In the genomic region with DNA sequence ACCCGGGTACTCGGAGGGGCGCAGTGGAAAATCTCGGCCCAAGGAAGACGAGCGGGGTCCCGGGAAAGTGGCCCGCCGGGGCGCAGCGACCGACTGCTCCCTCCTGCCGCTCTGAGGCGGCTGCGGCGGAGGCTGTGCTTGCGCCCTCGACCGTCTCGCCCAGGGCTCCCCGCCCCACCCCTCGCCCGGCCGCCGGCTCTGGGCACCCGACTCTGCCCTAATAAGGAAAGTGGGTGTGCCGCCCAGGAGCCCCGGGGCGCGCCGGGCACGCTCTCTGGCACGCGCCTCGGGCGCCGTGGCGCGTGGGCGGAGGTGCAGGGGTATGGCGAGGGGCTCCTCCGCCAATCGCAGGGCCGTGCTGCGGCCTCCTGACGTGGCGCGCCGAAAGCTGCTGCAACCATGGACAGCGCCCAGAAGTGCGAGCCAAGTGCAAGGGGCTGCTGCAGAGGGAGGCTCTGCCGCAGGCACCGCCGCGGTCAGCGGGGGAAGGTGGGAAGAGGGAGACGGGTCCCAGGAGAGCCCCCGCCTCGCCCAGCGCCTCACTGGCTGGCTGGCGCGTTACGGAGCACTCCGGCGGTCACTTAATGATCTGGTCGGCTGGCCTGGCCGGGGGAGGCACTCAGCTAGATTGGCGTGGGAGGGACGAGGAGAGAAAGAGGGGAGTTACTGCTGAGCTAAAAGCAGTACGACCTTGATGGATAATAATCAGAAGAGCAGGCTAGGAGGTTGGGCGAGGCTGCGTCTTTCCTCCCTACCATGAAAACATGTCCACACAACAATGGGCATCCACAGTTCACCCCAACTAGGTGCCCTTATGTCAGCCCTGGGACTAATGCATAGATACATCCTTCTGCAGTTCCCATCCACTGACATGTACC, we compare ENCODE assay signal across 8 cellular contexts. TPM values are rescaled to one million over a fixed set of nuclear protein-coding genes. Genes with fewer than 3 reads are reported as not detected.
A peak's percentile ranks its signal among the peaks of the same experiment; 100 is the strongest.
DNase-seq lines count a peak whose midpoint lies in the region; ATAC-seq, FAIRE-seq and TF ChIP-seq lines count a peak whose summit lies in the region.

A gene with protein sequence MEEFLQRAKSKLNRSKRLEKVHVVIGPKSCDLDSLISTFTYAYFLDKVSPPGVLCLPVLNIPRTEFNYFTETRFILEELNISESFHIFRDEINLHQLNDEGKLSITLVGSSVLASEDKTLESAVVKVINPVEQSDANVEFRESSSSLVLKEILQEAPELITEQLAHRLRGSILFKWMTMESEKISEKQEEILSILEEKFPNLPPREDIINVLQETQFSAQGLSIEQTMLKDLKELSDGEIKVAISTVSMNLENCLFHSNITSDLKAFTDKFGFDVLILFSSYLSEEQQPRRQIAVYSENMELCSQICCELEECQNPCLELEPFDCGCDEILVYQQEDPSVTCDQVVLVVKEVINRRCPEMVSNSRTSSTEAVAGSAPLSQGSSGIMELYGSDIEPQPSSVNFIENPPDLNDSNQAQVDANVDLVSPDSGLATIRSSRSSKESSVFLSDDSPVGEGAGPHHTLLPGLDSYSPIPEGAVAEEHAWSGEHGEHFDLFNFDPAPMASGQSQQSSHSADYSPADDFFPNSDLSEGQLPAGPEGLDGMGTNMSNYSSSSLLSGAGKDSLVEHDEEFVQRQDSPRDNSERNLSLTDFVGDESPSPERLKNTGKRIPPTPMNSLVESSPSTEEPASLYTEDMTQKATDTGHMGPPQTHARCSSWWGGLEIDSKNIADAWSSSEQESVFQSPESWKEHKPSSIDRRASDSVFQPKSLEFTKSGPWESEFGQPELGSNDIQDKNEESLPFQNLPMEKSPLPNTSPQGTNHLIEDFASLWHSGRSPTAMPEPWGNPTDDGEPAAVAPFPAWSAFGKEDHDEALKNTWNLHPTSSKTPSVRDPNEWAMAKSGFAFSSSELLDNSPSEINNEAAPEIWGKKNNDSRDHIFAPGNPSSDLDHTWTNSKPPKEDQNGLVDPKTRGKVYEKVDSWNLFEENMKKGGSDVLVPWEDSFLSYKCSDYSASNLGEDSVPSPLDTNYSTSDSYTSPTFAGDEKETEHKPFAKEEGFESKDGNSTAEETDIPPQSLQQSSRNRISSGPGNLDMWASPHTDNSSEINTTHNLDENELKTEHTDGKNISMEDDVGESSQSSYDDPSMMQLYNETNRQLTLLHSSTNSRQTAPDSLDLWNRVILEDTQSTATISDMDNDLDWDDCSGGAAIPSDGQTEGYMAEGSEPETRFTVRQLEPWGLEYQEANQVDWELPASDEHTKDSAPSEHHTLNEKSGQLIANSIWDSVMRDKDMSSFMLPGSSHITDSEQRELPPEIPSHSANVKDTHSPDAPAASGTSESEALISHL (N-terminal part only) (minus strand): TSS at position 131 of the 878 bp plus-strand sequence. CDS start 151 bp downstream, outside the sequence.

- peak; percentile 67 for DNase-seq in activated CD4-positive, alpha-beta T cell treated with anti-CD3 and anti-CD28 coated beads, Interleukin-2, amount 10 ng/mL, durations not matched to agents 24 days and 14 days
- no peak for DNase-seq in activated CD4-positive, alpha-beta T cell treated with anti-CD3 and anti-CD28 coated beads, Interleukin-2, amount 50 U/mL, for 1 hour
- peak; percentile 80 for DNase-seq in NCI-H1092 (lab: John Stamatoyannopoulos, UW)
- peak; percentile 93 for DNase-seq in WTC11 (ENCODE audit: low spot score)
- DNase-seq in fibroblast of the conjunctiva (ENCODE audit: low read depth): peak; percentile 76
- peak in 1 of 9 donors; percentile 27 for DNase-seq in naive thymus-derived CD4-positive, alpha-beta T cell
- DNase-seq in urothelium cell line (ENCODE audit: low spot score): peak; percentile 92
- DNase-seq in activated T-helper 1 cell treated with anti-CD3 and anti-CD28 coated beads, Interleukin-12 subunit alpha, Interleukin-12 subunit beta, Interleukin-2, Interleukin-4 antibody, amounts not matched to agents 30 ng/mL and 10 ng/mL and 1 ng/mL, durations not matched to agents 14 hours and 24 hours and 36 hours (ENCODE audit: low spot score): no peak

- peaks cover 44% of the 10 kb centered on the region for H3K27me3 Mint-ChIP-seq in activated CD4-positive, alpha-beta T cell treated with anti-CD3 and anti-CD28 coated beads, Interleukin-2, amount 10 ng/mL, durations not matched to agents 24 days and 14 days
- peaks cover 48% of the 10 kb centered on the region for H3K27me3 Mint-ChIP-seq in WTC11 (ENCODE audit: low read depth)
- peaks cover 48 to 73% (median 61%) of the 10 kb centered on the region in 5 donors for H3K27me3 Mint-ChIP-seq in naive thymus-derived CD4-positive, alpha-beta T cell
- H3K27me3 Mint-ChIP-seq in activated T-helper 1 cell treated with anti-CD3 and anti-CD28 coated beads, Interleukin-12 subunit alpha, Interleukin-12 subunit beta, Interleukin-2, Interleukin-4 antibody, amounts not matched to agents 30 ng/mL and 10 ng/mL and 1 ng/mL, durations not matched to agents 14 hours and 24 hours and 36 hours (ENCODE audit: insufficient read depth): peaks cover 58% of the 10 kb centered on the region

- H3K4me3 Mint-ChIP-seq in activated CD4-positive, alpha-beta T cell treated with anti-CD3 and anti-CD28 coated beads, Interleukin-2, amount 10 ng/mL, durations not matched to agents 24 days and 14 days: no peak within 1 kb of the TSS
- H3K4me3 Mint-ChIP-seq in WTC11: peak within 1 kb of the TSS; percentile 83
- H3K4me3 Mint-ChIP-seq in naive thymus-derived CD4-positive, alpha-beta T cell: peak within 1 kb of the TSS in 1 of 10 donors; percentile 25
- H3K4me3 Mint-ChIP-seq in activated T-helper 1 cell treated with anti-CD3 and anti-CD28 coated beads, Interleukin-12 subunit alpha, Interleukin-12 subunit beta, Interleukin-2, Interleukin-4 antibody, amounts not matched to agents 30 ng/mL and 10 ng/mL and 1 ng/mL, durations not matched to agents 14 hours and 24 hours and 36 hours: no peak within 1 kb of the TSS

- no peaks in the 10 kb centered on the region for H3K36me3 Mint-ChIP-seq in activated CD4-positive, alpha-beta T cell treated with anti-CD3 and anti-CD28 coated beads, Interleukin-2, amount 10 ng/mL, durations not matched to agents 24 days and 14 days (ENCODE audit: low read depth)
- no peaks in the 10 kb centered on the region for H3K36me3 Mint-ChIP-seq in WTC11
- no peaks in the 10 kb centered on the region for H3K36me3 Mint-ChIP-seq in naive thymus-derived CD4-positive, alpha-beta T cell
- H3K36me3 Mint-ChIP-seq in activated T-helper 1 cell treated with anti-CD3 and anti-CD28 coated beads, Interleukin-12 subunit alpha, Interleukin-12 subunit beta, Interleukin-2, Interleukin-4 antibody, amounts not matched to agents 30 ng/mL and 10 ng/mL and 1 ng/mL, durations not matched to agents 14 hours and 24 hours and 36 hours (ENCODE audit: low read depth): no peaks in the 10 kb centered on the region

- intact Hi-C loops in activated CD4-positive, alpha-beta T cell treated with anti-CD3 and anti-CD28 coated beads, Interleukin-2, amount 10 ng/mL, durations not matched to agents 24 days and 14 days (cut with micrococcal nuclease): loop anchor here (10.0 kb wide), 1 partner anchor 109 kb away; a partner anchor contains a TSS
- intact Hi-C loops in naive thymus-derived CD4-positive, alpha-beta T cell (cut with micrococcal nuclease): no loop called here
- intact Hi-C loops in activated T-helper 1 cell treated with anti-CD3 and anti-CD28 coated beads, Interleukin-12 subunit alpha, Interleukin-12 subunit beta, Interleukin-2, Interleukin-4 antibody, amounts not matched to agents 30 ng/mL and 10 ng/mL and 1 ng/mL, durations not matched to agents 14 hours and 24 hours and 36 hours (cut with micrococcal nuclease): no loop called here

- H3K36me3 ChIP-seq in naive thymus-derived CD4-positive, alpha-beta T cell (ENCODE audit: control insufficient read depth in 2 of 3, insufficient read depth in 3 of 3, low read length in 3 of 3): no peaks in the 10 kb centered on the region

- ATAC-seq in WTC11: peak; percentile 96
- ATAC-seq in naive thymus-derived CD4-positive, alpha-beta T cell: peak; percentile 31

- no peak within 1 kb of the TSS for H3K27ac Mint-ChIP-seq in activated CD4-positive, alpha-beta T cell treated with anti-CD3 and anti-CD28 coated beads, Interleukin-2, amount 10 ng/mL, durations not matched to agents 24 days and 14 days
- no peak within 1 kb of the TSS; the same call in 1 of the 2 replicates for H3K27ac Mint-ChIP-seq in WTC11
- H3K27ac Mint-ChIP-seq in naive thymus-derived CD4-positive, alpha-beta T cell: no peak within 1 kb of the TSS
- no peak within 1 kb of the TSS for H3K27ac Mint-ChIP-seq in activated T-helper 1 cell treated with anti-CD3 and anti-CD28 coated beads, Interleukin-12 subunit alpha, Interleukin-12 subunit beta, Interleukin-2, Interleukin-4 antibody, amounts not matched to agents 30 ng/mL and 10 ng/mL and 1 ng/mL, durations not matched to agents 14 hours and 24 hours and 36 hours

- peaks cover 1% of the 10 kb centered on the region for H3K4me1 Mint-ChIP-seq in activated CD4-positive, alpha-beta T cell treated with anti-CD3 and anti-CD28 coated beads, Interleukin-2, amount 10 ng/mL, durations not matched to agents 24 days and 14 days
- H3K4me1 Mint-ChIP-seq in WTC11: peaks cover 33% of the 10 kb centered on the region
- H3K4me1 Mint-ChIP-seq in naive thymus-derived CD4-positive, alpha-beta T cell: peaks cover 0 to 6% (median 0%) of the 10 kb centered on the region in 7 donors
- no peaks in the 10 kb centered on the region for H3K4me1 Mint-ChIP-seq in activated T-helper 1 cell treated with anti-CD3 and anti-CD28 coated beads, Interleukin-12 subunit alpha, Interleukin-12 subunit beta, Interleukin-2, Interleukin-4 antibody, amounts not matched to agents 30 ng/mL and 10 ng/mL and 1 ng/mL, durations not matched to agents 14 hours and 24 hours and 36 hours (ENCODE audit: low read depth)

- peak; percentile 91 for FAIRE-seq in urothelium cell line (lab: Jason Lieb, UNC)

- H3K9me3 Mint-ChIP-seq in activated CD4-positive, alpha-beta T cell treated with anti-CD3 and anti-CD28 coated beads, Interleukin-2, amount 10 ng/mL, durations not matched to agents 24 days and 14 days: no peaks in the 10 kb centered on the region
- no peaks in the 10 kb centered on the region for H3K9me3 Mint-ChIP-seq in WTC11
- peaks cover 0 to 5% (median 0%) of the 10 kb centered on the region in 11 donors for H3K9me3 Mint-ChIP-seq in naive thymus-derived CD4-positive, alpha-beta T cell
- no peaks in the 10 kb centered on the region for H3K9me3 Mint-ChIP-seq in activated T-helper 1 cell treated with anti-CD3 and anti-CD28 coated beads, Interleukin-12 subunit alpha, Interleukin-12 subunit beta, Interleukin-2, Interleukin-4 antibody, amounts not matched to agents 30 ng/mL and 10 ng/mL and 1 ng/mL, durations not matched to agents 14 hours and 24 hours and 36 hours

- no peak within 1 kb of the TSS for H3K4me3 ChIP-seq in naive thymus-derived CD4-positive, alpha-beta T cell (ENCODE audit: low read length)

- no peak for TF ChIP-seq CTCF in WTC11 (IDR thresholded peaks at IDR 0.05)

- H3K9me3 ChIP-seq in naive thymus-derived CD4-positive, alpha-beta T cell (ENCODE audit: control insufficient read depth in 2 of 3, low read length in 3 of 3): no peaks in the 10 kb centered on the region

- POLR2A ChIA-PET in WTC11 (lab: Charles Lee): interaction anchor here (0.7 kb wide), 1 partner anchor 512 kb away, joined by 4 read pairs; a partner anchor contains a TSS
- POLR2A ChIA-PET in naive thymus-derived CD4-positive, alpha-beta T cell (lab: Charles Lee): no interaction called here

- H3K27me3 ChIP-seq in naive thymus-derived CD4-positive, alpha-beta T cell (ENCODE audit: control insufficient read depth in 2 of 2, insufficient read depth in 2 of 2, low read length in 2 of 2): peaks cover 0 to 2% of the 10 kb centered on the region in 2 donors

- CTCF ChIA-PET in WTC11 (lab: Charles Lee): interaction anchor here (0.9 to 1.9 kb wide), 5 partner anchors 81 to 245 kb away, joined by 3 to 10 read pairs (median 5); no protein-coding TSS in a partner anchor
- CTCF ChIA-PET in naive thymus-derived CD4-positive, alpha-beta T cell (lab: Charles Lee): no interaction called here

- H3K27ac ChIP-seq in naive thymus-derived CD4-positive, alpha-beta T cell (ENCODE audit: low read depth, low read length): no peak within 1 kb of the TSS

- no peaks in the 10 kb centered on the region for H3K4me1 ChIP-seq in naive thymus-derived CD4-positive, alpha-beta T cell (ENCODE audit: control insufficient read depth in 2 of 2, insufficient read depth in 2 of 2, low read length in 2 of 2)

RNA-seq across cellular contexts. Expression of the gene that starts here (rescaled TPM):
- 0.40 and 0.50 TPM in 2 replicates for total RNA-seq in activated CD4-positive, alpha-beta T cell treated with anti-CD3 and anti-CD28 coated beads, Interleukin-2, amount 10 ng/mL, durations not matched to agents 24 days and 14 days
- 9.3 to 13.1 TPM (median 9.6 TPM) in 3 replicates for total RNA-seq in WTC11 (2021)
- total RNA-seq in naive thymus-derived CD4-positive, alpha-beta T cell: 1 to 10 TPM in 1 of 5 experiments, under 1 TPM in 1, not detected in 3; 0.78 to 1.6 TPM
- not detected for polyA plus RNA-seq in naive thymus-derived CD4-positive, alpha-beta T cell
- total RNA-seq in activated T-helper 1 cell treated with anti-CD3 and anti-CD28 coated beads, Interleukin-12 subunit alpha, Interleukin-12 subunit beta, Interleukin-2, Interleukin-4 antibody, amounts not matched to agents 30 ng/mL and 10 ng/mL and 1 ng/mL, durations not matched to agents 14 hours and 24 hours and 36 hours: 0.27 and 0.57 TPM in 2 replicates

Comparison
In these comparisons a context has a peak if more than half of its experiments do, and no peak if none do; other contexts are left out.
1. Peak in DNase-seq in activated CD4-positive, alpha-beta T cell treated with anti-CD3 and anti-CD28 coated beads, Interleukin-2, amount 10 ng/mL, durations not matched to agents 24 days and 14 days; RNA of the gene not detected or under 1 TPM.
2. DNase-seq: peak in NCI-H1092 (single experiment), WTC11 (single experiment), fibroblast of the conjunctiva (single experiment) and urothelium cell line (single experiment); none in activated CD4-positive, alpha-beta T cell treated with anti-CD3 and anti-CD28 coated beads, Interleukin-2, amount 50 U/mL, for 1 hour (single experiment) and activated T-helper 1 cell treated with anti-CD3 and anti-CD28 coated beads, Interleukin-12 subunit alpha, Interleukin-12 subunit beta, Interleukin-2, Interleukin-4 antibody, amounts not matched to agents 30 ng/mL and 10 ng/mL and 1 ng/mL, durations not matched to agents 14 hours and 24 hours and 36 hours (single experiment).